ENCODE assay signal across 23 cellular contexts in the genomic region with DNA sequence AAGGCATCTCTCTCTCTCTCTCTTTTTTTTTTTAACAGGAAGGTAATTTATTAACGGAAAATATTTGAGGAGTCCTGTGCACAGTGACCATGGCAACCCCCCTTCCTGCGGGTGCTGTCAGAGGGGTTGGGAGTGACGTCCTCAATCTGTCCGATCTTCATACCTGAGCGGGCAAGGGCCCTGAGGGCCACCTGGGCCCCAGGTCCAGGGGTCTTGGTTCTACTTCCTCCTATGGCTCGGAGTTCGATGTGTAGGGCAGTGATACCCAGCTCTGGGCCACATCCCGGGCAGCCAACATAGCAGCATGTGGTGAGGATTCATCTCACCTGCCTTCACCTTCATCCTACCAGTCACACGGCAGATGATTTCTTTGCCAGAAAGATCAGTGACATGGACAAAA. TPM values are rescaled to one million over a fixed set of nuclear protein-coding genes. Genes with fewer than 3 reads are reported as not detected.
DNase-seq lines count a peak whose midpoint lies in the region; ATAC-seq and TF ChIP-seq lines count a peak whose summit lies in the region.
"Had no signal": no experiment of that assay in that cellular context is flagged by ENCODE, and none has a peak within 500 bp of the region (broad histone marks: within the 10 kb centered on the region; RNA-seq: fewer than 3 reads in every experiment).

No MANE protein-coding gene starts in this region.

- peaks cover 82% of the 10 kb centered on the region for H3K36me3 ChIP-seq in BLaER1

- no peak overlapping the region; the same call in 1 of the 2 replicates for H3K9ac ChIP-seq in BLaER1

- peaks cover 21% of the 10 kb centered on the region for H3K36me3 Mint-ChIP-seq in activated CD4-positive, alpha-beta T cell treated with anti-CD3 and anti-CD28 coated beads, Interleukin-2, amount 10 ng/mL, durations not matched to agents 7 days and 5 days (ENCODE audit: low read depth)
- H3K36me3 Mint-ChIP-seq in chondrocyte (ENCODE audit: low read depth) (peaks cover 4% of the 10 kb centered on the region), nephron (ENCODE audit: low read depth) (peaks cover 29% of the 10 kb centered on the region)

- H3K9me3 ChIP-seq in BLaER1, result peaks cover 8% of the 10 kb centered on the region; the same call in 1 of the 2 replicates

- TF ChIP-seq CTCF in chondrocyte (IDR thresholded peaks at IDR 0.05) (no peak), nephron (IDR thresholded peaks at IDR 0.05; ENCODE audit: unreplicated experiment in 3 of 3) (no peak)

- H3K27me3 Mint-ChIP-seq in activated CD4-positive, alpha-beta T cell treated with anti-CD3 and anti-CD28 coated beads, Interleukin-2, amount 10 ng/mL, durations not matched to agents 7 days and 5 days, result no peaks in the 10 kb centered on the region
- H3K27me3 Mint-ChIP-seq in chondrocyte (ENCODE audit: low read depth) (no peaks in the 10 kb centered on the region), nephron (ENCODE audit: low read depth) (no peaks in the 10 kb centered on the region)
- H3K27me3 Mint-ChIP-seq: CD4-positive, alpha-beta T cell had no signal

- H3K27ac ChIP-seq in BLaER1, result no peak overlapping the region
- H3K27ac ChIP-seq: 22Rv1, HL-60 had no signal

- H3K27ac Mint-ChIP-seq in activated CD4-positive, alpha-beta T cell treated with anti-CD3 and anti-CD28 coated beads, Interleukin-2, amount 10 ng/mL, durations not matched to agents 7 days and 5 days, result peak overlapping the region; percentile 1
- H3K27ac Mint-ChIP-seq in chondrocyte (ENCODE audit: unreplicated experiment) (peak overlapping the region; percentile 42), nephron (peak overlapping the region in 2 of 3 experiments; percentile 16 to 88)

- DNase-seq in activated CD4-positive, alpha-beta T cell treated with anti-CD3 and anti-CD28 coated beads, Interleukin-2, amount 10 ng/mL, durations not matched to agents 7 days and 5 days, result no peak
- DNase-seq in activated CD4-positive, alpha-beta T cell treated with anti-CD3 and anti-CD28 coated beads for 48 hours, result no peak
- DNase-seq in chondrocyte (ENCODE audit: low spot score), result no peak
- no peak for DNase-seq in stimulated activated CD4-positive, alpha-beta T cell treated with anti-CD3 and anti-CD28 coated beads, Interleukin-1b, Interleukin-23, amount 100 ng/mL, for 48 hours
- no peak for DNase-seq in effector CD8-positive, alpha-beta T cell (lab: John Stamatoyannopoulos, UW)
- DNase-seq: AML-193; Calu3; CD4-positive, alpha-beta T cell; GOT3; IMR-90; NCI-H1436 treated with DMSO at 0.1 percent for 48 hours; NCI-H2029 treated with DMSO at 0.1 percent for 48 hours; NCI-H2171; NCI-H526; SHP77 had no signal

- CTCF ChIA-PET in activated CD4-positive, alpha-beta T cell treated with anti-CD3 and anti-CD28 coated beads, Interleukin-2, amount 10 ng/mL, durations not matched to agents 7 days and 5 days (lab: Charles Lee), result interaction anchor here (0.8 to 2.0 kb wide), 5 partner anchors 8 to 24 kb away, joined by 3 to 4 read pairs (median 3); no protein-coding TSS in a partner anchor

- H4K20me1 ChIP-seq in BLaER1, result peaks cover 100% of the 10 kb centered on the region

- no peak overlapping the region for H3K4me3 ChIP-seq in BLaER1
- H3K4me3 ChIP-seq: GM12878 had no signal

- peak overlapping the region; percentile 90 for H3K4me2 ChIP-seq in BLaER1

- H3K27me3 ChIP-seq in BLaER1, result no peaks in the 10 kb centered on the region

- no peak for ATAC-seq in GM18873 (IDR thresholded peaks at IDR 0.05; ENCODE audit: low FRiP score, unreplicated experiment)
- ATAC-seq: GM12878, HCT116, Panc1 had no signal

- H3K4me3 Mint-ChIP-seq in activated CD4-positive, alpha-beta T cell treated with anti-CD3 and anti-CD28 coated beads, Interleukin-2, amount 10 ng/mL, durations not matched to agents 7 days and 5 days, result no peak overlapping the region
- H3K4me3 Mint-ChIP-seq in chondrocyte (ENCODE audit: unreplicated experiment) (no peak overlapping the region), nephron (peak overlapping the region in 1 of 3 experiments; percentile 1)
- H3K4me3 Mint-ChIP-seq: CD4-positive, alpha-beta T cell had no signal

- H3K4me1 Mint-ChIP-seq in activated CD4-positive, alpha-beta T cell treated with anti-CD3 and anti-CD28 coated beads, Interleukin-2, amount 10 ng/mL, durations not matched to agents 7 days and 5 days, result peaks cover 40% of the 10 kb centered on the region
- H3K4me1 Mint-ChIP-seq in chondrocyte (ENCODE audit: low read depth) (peaks cover 71% of the 10 kb centered on the region), nephron (peaks cover 95% of the 10 kb centered on the region)

- POLR2A ChIA-PET in activated CD4-positive, alpha-beta T cell treated with anti-CD3 and anti-CD28 coated beads, Interleukin-2, amount 10 ng/mL, durations not matched to agents 7 days and 5 days (lab: Charles Lee), result no interaction called here

- no peaks in the 10 kb centered on the region for H3K9me3 Mint-ChIP-seq in activated CD4-positive, alpha-beta T cell treated with anti-CD3 and anti-CD28 coated beads, Interleukin-2, amount 10 ng/mL, durations not matched to agents 7 days and 5 days
- H3K9me3 Mint-ChIP-seq in chondrocyte (ENCODE audit: low read depth) (no peaks in the 10 kb centered on the region), nephron (no peaks in the 10 kb centered on the region)
- H3K9me3 Mint-ChIP-seq: CD4-positive, alpha-beta T cell had no signal

- peaks cover 99% of the 10 kb centered on the region for H3K4me1 ChIP-seq in BLaER1

RNA-seq across cellular contexts. Expression of gene MAPKAPK2, which starts 11.0 kb away (rescaled TPM):
- total RNA-seq in activated CD4-positive, alpha-beta T cell treated with anti-CD3 and anti-CD28 coated beads, Interleukin-2, amount 10 ng/mL, durations not matched to agents 7 days and 5 days, result 10 to 100 TPM; 55.5 to 57.4 TPM
- 66.6 to 88.0 TPM (median 87.9 TPM) in 3 replicates for total RNA-seq in chondrocyte

Comparison
In these comparisons a context has a peak if more than half of its experiments do, and no peak if none do; other contexts are left out.
1. H3K27ac Mint-ChIP-seq: peak in every context shown above with its lines; median percentile 52 in nephron; 42 in chondrocyte; 1 in activated CD4-positive, alpha-beta T cell treated with anti-CD3 and anti-CD28 coated beads, Interleukin-2, amount 10 ng/mL, durations not matched to agents 7 days and 5 days.